ENCODE assay signal across 9 cellular contexts in genomic region chr7:83442911-83443310, GRCh38.
"Had no signal": no experiment of that assay in that cellular context is flagged by ENCODE, and none has a peak within 500 bp of the region (broad histone marks: within the 10 kb centered on the region; RNA-seq: fewer than 3 reads in every experiment).

No MANE protein-coding gene starts in this region.

- H3K9me3 Mint-ChIP-seq: GM23338, HFFc6 had no signal

- H3K9me3 ChIP-seq: HAP-1 had no signal

- H3K4me3 Mint-ChIP-seq: GM23338, HFFc6 had no signal

- H3K27ac Mint-ChIP-seq: GM23338, HFFc6 had no signal

- ATAC-seq: GM23338, HCT116 had no signal

- H3K27ac ChIP-seq: KMS-11 had no signal

- H3K36me3 ChIP-seq: HAP-1 had no signal

- H3K9ac ChIP-seq: KMS-11 had no signal

- FAIRE-seq: HTR-8/SVneo had no signal

- H3K4me3 ChIP-seq: GM23338, HAP-1 had no signal

- H2AFZ ChIP-seq: GM23338 had no signal

- H3K4me2 ChIP-seq: GM23338, KMS-11 had no signal

- DNase-seq: H7, HFFc6, Karpas-422, KBM-7 had no signal
